1 cellular context compared by ENCODE assay signal in genomic region chr1:11059990-11060948, GRCh38.
TF ChIP-seq lines count a peak whose summit lies in the region.

SRM (minus strand) TSS chr1:11060018; CDS start chr1:11059943, 75 bp downstream.

TF ChIP-seq in HCT116, 20 proteins besides CTCF, POLR2A, EP300 and RAD21 (continued from another document):
- TF ChIP-seq ATF3 (IDR thresholded peaks at IDR 0.05): no peak
- peak; percentile 90 for TF ChIP-seq SIN3A (IDR thresholded peaks at IDR 0.05; ENCODE audit: low read depth)
- peak; percentile 11 for TF ChIP-seq YY1 (IDR thresholded peaks at IDR 0.05; ENCODE audit: extremely low read depth, insufficient replicate concordance, low read depth, low read length)
- no peak for TF ChIP-seq SRF (IDR thresholded peaks at IDR 0.05; ENCODE audit: low read depth)
- TF ChIP-seq SP1 (IDR thresholded peaks at IDR 0.05; ENCODE audit: low read depth): peak; percentile 71
- no peak for TF ChIP-seq CEBPB (IDR thresholded peaks at IDR 0.05; ENCODE audit: low read depth)
- no peak for TF ChIP-seq ZNF274 (IDR thresholded peaks at IDR 0.05; ENCODE audit: low read depth, low read length)
- no peak for TF ChIP-seq TCF7L2 (IDR thresholded peaks at IDR 0.05; ENCODE audit: borderline replicate concordance, extremely low read depth, insufficient read depth, insufficient read length)
- TF ChIP-seq REST (IDR thresholded peaks at IDR 0.05; ENCODE audit: low read depth): no peak
- TF ChIP-seq JUND (IDR thresholded peaks at IDR 0.05): no peak
